Comparison of ENCODE assay signal across 1 cellular context in the genomic region with DNA sequence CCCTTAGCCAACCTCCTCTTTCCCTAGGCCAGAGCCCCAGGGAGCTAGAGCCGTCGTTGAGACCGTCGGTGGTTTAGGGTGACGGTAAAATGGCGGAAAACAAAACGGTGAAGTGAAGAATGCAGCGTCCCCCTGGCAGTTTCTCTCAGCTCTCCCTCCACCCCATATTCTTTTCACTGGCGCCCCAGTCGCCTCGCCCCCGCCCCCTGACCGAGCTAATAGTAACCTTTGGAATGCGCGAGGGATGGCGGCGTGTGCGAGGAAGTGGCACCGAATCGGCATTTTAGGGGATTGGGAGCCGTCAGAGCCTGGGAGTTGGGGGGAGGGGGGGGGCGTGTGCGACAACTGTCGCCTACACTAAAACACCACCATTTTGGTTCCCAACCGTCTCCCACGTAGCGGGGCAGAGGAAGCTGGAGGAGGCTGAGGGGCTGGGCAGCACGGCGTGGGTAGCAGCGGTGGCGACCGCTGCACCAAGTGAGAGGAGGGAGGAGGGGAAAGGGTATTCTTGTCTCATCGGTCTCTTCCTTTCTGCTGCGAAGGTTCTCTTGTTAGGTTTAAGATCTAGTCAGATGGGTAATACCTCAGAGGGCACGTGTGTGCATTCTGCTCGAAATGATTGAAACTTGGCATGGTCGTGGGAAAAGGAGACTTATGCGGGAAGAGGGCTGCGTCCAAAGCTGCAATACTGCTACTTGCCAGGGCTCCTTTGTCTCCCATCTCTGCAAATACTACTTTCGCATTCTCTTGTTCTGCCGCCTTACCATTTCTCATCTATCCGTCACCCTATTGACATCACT.
TF ChIP-seq lines count a peak whose summit lies in the region.

No MANE protein-coding gene starts in this region.

TF ChIP-seq in SK-N-SH treated with all-trans-retinoic acid at 6 μM for 48 hours, 23 proteins besides CTCF, POLR2A, EP300 and RAD21 (continued from another document):
- TF ChIP-seq, protein P1, sequence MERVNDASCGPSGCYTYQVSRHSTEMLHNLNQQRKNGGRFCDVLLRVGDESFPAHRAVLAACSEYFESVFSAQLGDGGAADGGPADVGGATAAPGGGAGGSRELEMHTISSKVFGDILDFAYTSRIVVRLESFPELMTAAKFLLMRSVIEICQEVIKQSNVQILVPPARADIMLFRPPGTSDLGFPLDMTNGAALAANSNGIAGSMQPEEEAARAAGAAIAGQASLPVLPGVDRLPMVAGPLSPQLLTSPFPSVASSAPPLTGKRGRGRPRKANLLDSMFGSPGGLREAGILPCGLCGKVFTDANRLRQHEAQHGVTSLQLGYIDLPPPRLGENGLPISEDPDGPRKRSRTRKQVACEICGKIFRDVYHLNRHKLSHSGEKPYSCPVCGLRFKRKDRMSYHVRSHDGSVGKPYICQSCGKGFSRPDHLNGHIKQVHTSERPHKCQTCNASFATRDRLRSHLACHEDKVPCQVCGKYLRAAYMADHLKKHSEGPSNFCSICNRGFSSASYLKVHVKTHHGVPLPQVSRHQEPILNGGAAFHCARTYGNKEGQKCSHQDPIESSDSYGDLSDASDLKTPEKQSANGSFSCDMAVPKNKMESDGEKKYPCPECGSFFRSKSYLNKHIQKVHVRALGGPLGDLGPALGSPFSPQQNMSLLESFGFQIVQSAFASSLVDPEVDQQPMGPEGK (CRISPR knock-in tag; IDR thresholded peaks at IDR 0.05; ENCODE audit: borderline replicate concordance), result no peak
- TF ChIP-seq ZNF70 (CRISPR knock-in tag; IDR thresholded peaks at IDR 0.05) (no peak), ZC3H10 (CRISPR knock-in tag; IDR thresholded peaks at IDR 0.05) (no peak), SNAI2 (CRISPR knock-in tag; IDR thresholded peaks at IDR 0.05) (no peak), ZNF8 (CRISPR knock-in tag; IDR thresholded peaks at IDR 0.05) (no peak), TOX (CRISPR knock-in tag; IDR thresholded peaks at IDR 0.05; ENCODE audit: borderline replicate concordance) (no peak)
- TF ChIP-seq, protein P2, sequence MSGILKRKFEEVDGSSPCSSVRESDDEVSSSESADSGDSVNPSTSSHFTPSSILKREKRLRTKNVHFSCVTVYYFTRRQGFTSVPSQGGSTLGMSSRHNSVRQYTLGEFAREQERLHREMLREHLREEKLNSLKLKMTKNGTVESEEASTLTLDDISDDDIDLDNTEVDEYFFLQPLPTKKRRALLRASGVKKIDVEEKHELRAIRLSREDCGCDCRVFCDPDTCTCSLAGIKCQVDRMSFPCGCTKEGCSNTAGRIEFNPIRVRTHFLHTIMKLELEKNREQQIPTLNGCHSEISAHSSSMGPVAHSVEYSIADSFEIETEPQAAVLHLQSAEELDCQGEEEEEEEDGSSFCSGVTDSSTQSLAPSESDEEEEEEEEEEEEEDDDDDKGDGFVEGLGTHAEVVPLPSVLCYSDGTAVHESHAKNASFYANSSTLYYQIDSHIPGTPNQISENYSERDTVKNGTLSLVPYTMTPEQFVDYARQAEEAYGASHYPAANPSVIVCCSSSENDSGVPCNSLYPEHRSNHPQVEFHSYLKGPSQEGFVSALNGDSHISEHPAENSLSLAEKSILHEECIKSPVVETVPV (CRISPR knock-in tag; IDR thresholded peaks at IDR 0.05), result no peak
